In the genomic region with DNA sequence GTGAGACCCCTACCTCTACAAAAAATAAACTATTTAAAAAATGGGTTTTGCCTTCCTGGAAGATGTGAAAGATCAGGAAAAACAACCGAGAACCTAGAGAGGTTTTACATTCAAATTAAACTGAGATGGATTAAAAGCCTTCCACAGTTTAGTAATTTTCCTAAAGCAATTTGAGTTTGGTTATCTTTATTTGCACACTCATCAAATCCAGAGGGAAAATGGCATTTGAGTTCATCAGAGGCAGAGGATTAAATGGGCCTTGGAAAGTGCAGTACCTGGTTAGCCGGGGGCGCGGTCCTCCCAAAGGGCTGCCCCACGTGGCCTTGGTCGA, we compare ENCODE assay signal across 15 cellular contexts.
A peak's percentile ranks its signal among the peaks of the same experiment; 100 is the strongest.
DNase-seq lines count a peak whose midpoint lies in the region; TF ChIP-seq lines count a peak whose summit lies in the region.
"Had no signal": no experiment of that assay in that cellular context is flagged by ENCODE, and none has a peak within 500 bp of the region (broad histone marks: within the 10 kb centered on the region; RNA-seq: fewer than 3 reads in every experiment).

No MANE protein-coding gene starts in this region.

- H2AFZ ChIP-seq in mesenchymal stem cell (ENCODE audit: low read depth, low read length): no peak overlapping the region
- H2AFZ ChIP-seq: PC-9 had no signal

- no peak overlapping the region for H3K4ac ChIP-seq in mesenchymal stem cell (ENCODE audit: low read depth in 1 of 2, low read length in 2 of 2)

- no peak overlapping the region for H3K14ac ChIP-seq in mesenchymal stem cell (ENCODE audit: low read length in 2 of 2)

- no peak overlapping the region for H3K23ac ChIP-seq in mesenchymal stem cell (ENCODE audit: low read length in 2 of 2)

- H4K8ac ChIP-seq in mesenchymal stem cell (ENCODE audit: low read length): no peak overlapping the region

- no peaks in the 10 kb centered on the region for H3K79me1 ChIP-seq in mesenchymal stem cell (replicated peaks; ENCODE audit: low read length, poor library complexity, severe bottlenecking)

- H2BK12ac ChIP-seq in mesenchymal stem cell (ENCODE audit: low read length in 2 of 2): no peak overlapping the region

- TF ChIP-seq CTCF in left ventricle myocardium inferior (IDR thresholded peaks at IDR 0.05; ENCODE audit: borderline replicate concordance) (no peak), suprapubic skin (IDR thresholded peaks at IDR 0.05) (no peak), BE2C (IDR thresholded peaks at IDR 0.05; ENCODE audit: low read depth, low read length) (no peak)

- H3K4me1 ChIP-seq in left ventricle myocardium inferior (peaks cover 61% of the 10 kb centered on the region), mesenchymal stem cell (ENCODE audit: control insufficient read depth, insufficient read depth, low read depth, low read length) (no peaks in the 10 kb centered on the region), suprapubic skin (no peaks in the 10 kb centered on the region), BE2C (peaks cover 31% of the 10 kb centered on the region)

- peak overlapping the region; percentile 48 for H3K9ac ChIP-seq in mesenchymal stem cell (ENCODE audit: low read length)

- TF ChIP-seq EP300 in suprapubic skin (IDR thresholded peaks at IDR 0.05): no peak

- H3K18ac ChIP-seq in mesenchymal stem cell (ENCODE audit: low read depth in 1 of 2, low read length in 2 of 2): no peak overlapping the region

- H3K27ac ChIP-seq in left ventricle myocardium inferior (replicated peaks): peak overlapping the region; percentile 87
- H3K27ac ChIP-seq in mesenchymal stem cell (ENCODE audit: low read length, poor library complexity, severe bottlenecking): no peak overlapping the region
- H3K27ac ChIP-seq in suprapubic skin: peak overlapping the region; percentile 70
- H3K27ac ChIP-seq: PC-9 had no signal

- DNase-seq in left ventricle myocardium inferior: no peak
- no peak for DNase-seq in cardiac septum (ENCODE audit: low spot score)
- peak; percentile 81 to 86 for DNase-seq in NCI-H526 (lab: John Stamatoyannopoulos, UW)
- DNase-seq in mesenchymal stem cell: no peak
- DNase-seq in suprapubic skin (ENCODE audit: low spot score in 2 of 2): no peak
- DNase-seq in SIG-M5 treated with dmso at 0.1 percent for 504 hours (lab: John Stamatoyannopoulos, UW; ENCODE audit: unreplicated experiment): no peak
- DNase-seq in activated gamma-delta T cell (lab: John Stamatoyannopoulos, UW): no peak
- no peak for DNase-seq in BE2C
- DNase-seq: Calu3; CD4-positive, alpha-beta T cell; NCI-H1092; PC-9 had no signal

- no peak overlapping the region for H2BK15ac ChIP-seq in mesenchymal stem cell (ENCODE audit: low read depth, poor library complexity, severe bottlenecking)

- intact Hi-C loops in left ventricle myocardium inferior (cut with micrococcal nuclease) (no loop called here), cardiac septum (cut with DNase I) (loop anchor here (5.0 kb wide), 1 partner anchor 124 kb away; no protein-coding TSS in a partner anchor)

- H3K4me3 ChIP-seq in left ventricle myocardium inferior (no peak overlapping the region), mesenchymal stem cell (ENCODE audit: insufficient read depth in 1 of 2, low read depth in 1 of 2, low read length in 2 of 2) (no peak overlapping the region), suprapubic skin (no peak overlapping the region), BE2C (ENCODE audit: low read depth, low read length) (no peak overlapping the region)
- H3K4me3 ChIP-seq: GM12878, HAP-1, K562, PC-9 had no signal

- H2BK5ac ChIP-seq in mesenchymal stem cell (ENCODE audit: low read depth, low read length, poor library complexity, severe bottlenecking): no peak overlapping the region

- H2BK120ac ChIP-seq in mesenchymal stem cell (ENCODE audit: low read depth, low read length): no peak overlapping the region

- no peaks in the 10 kb centered on the region for H3K9me3 ChIP-seq in left ventricle myocardium inferior (replicated peaks)
- H3K9me3 ChIP-seq in mesenchymal stem cell (ENCODE audit: control insufficient read depth, low read length): no peaks in the 10 kb centered on the region
- H3K9me3 ChIP-seq in suprapubic skin: no peaks in the 10 kb centered on the region
- no peaks in the 10 kb centered on the region for H3K9me3 ChIP-seq in BE2C
- H3K9me3 ChIP-seq: HAP-1 had no signal

- no peak overlapping the region for H4K91ac ChIP-seq in mesenchymal stem cell (ENCODE audit: low read length)

- H3K36me3 ChIP-seq in left ventricle myocardium inferior (no peaks in the 10 kb centered on the region), mesenchymal stem cell (ENCODE audit: control insufficient read depth in 1 of 2, insufficient read depth in 2 of 2, low read depth in 1 of 2, low read length in 2 of 2) (no peaks in the 10 kb centered on the region), suprapubic skin (no peaks in the 10 kb centered on the region), BE2C (no peaks in the 10 kb centered on the region)
- H3K36me3 ChIP-seq: HAP-1 had no signal

- H3K27me3 ChIP-seq in left ventricle myocardium inferior (ENCODE audit: low read depth) (peaks cover 4% of the 10 kb centered on the region), mesenchymal stem cell (ENCODE audit: control insufficient read depth in 1 of 2, insufficient read depth in 1 of 2, low read length in 2 of 2) (peaks cover 3 to 32% of the 10 kb centered on the region in 2 experiments), suprapubic skin (no peaks in the 10 kb centered on the region), BE2C (no peaks in the 10 kb centered on the region)

- no peak overlapping the region for H3K4me2 ChIP-seq in mesenchymal stem cell (ENCODE audit: low read length, poor library complexity, severe bottlenecking)
- H3K4me2 ChIP-seq: PC-9 had no signal

- no peak for TF ChIP-seq POLR2A in suprapubic skin (IDR thresholded peaks at IDR 0.05)

- H2AK5ac ChIP-seq in mesenchymal stem cell (ENCODE audit: low read length, severe bottlenecking): no peak overlapping the region

- WGBS in mesenchymal stem cell: 70% methylated on average over 5 of the region's 6 CpGs
- 80% methylated on average over 6 of the region's 6 CpGs for WGBS in suprapubic skin

Comparison
In these comparisons a context has a peak if more than half of its experiments do, and no peak if none do; other contexts are left out.
1. DNase-seq: peak in NCI-H526 (2 of 2); none in left ventricle myocardium inferior (single experiment), cardiac septum (single experiment), mesenchymal stem cell (single experiment), suprapubic skin (0 of 2), SIG-M5 treated with dmso at 0.1 percent for 504 hours (single experiment), activated gamma-delta T cell (single experiment) and BE2C (single experiment).